Comparison of ENCODE assay signal across 19 cellular contexts in genomic region chr20:62472343-62473199, GRCh38. TPM values are rescaled to one million over a fixed set of nuclear protein-coding genes. Genes with fewer than 3 reads are reported as not detected.
DNase-seq lines count a peak whose midpoint lies in the region; ATAC-seq, FAIRE-seq and TF ChIP-seq lines count a peak whose summit lies in the region.
"Had no signal": no experiment of that assay in that cellular context is flagged by ENCODE, and none has a peak within 500 bp of the region (broad histone marks: within the 10 kb centered on the region; RNA-seq: fewer than 3 reads in every experiment).

No MANE protein-coding gene starts in this region.

- H3K27me3 Mint-ChIP-seq in mesothelial cell of epicardium (ENCODE audit: low read depth): peaks cover 24% of the 10 kb centered on the region
- peaks cover 12 to 41% (median 29%) of the 10 kb centered on the region in 5 donors for H3K27me3 Mint-ChIP-seq in naive thymus-derived CD4-positive, alpha-beta T cell

- H3K9me3 ChIP-seq in HEK293 (ENCODE audit: control insufficient read depth, insufficient read depth, low read depth, low read length) (no peaks in the 10 kb centered on the region), RWPE2 (ENCODE audit: severe bottlenecking) (no peaks in the 10 kb centered on the region), small intestine (ENCODE audit: control insufficient read depth, low read depth) (no peaks in the 10 kb centered on the region)
- no peaks in the 10 kb centered on the region for H3K9me3 ChIP-seq in naive thymus-derived CD4-positive, alpha-beta T cell (ENCODE audit: control insufficient read depth in 2 of 3, low read length in 3 of 3)

- intact Hi-C loops in naive thymus-derived CD4-positive, alpha-beta T cell (cut with micrococcal nuclease): no loop called here

- H3K4me3 Mint-ChIP-seq in mesothelial cell of epicardium: peak overlapping the region; percentile 53
- no peak overlapping the region for H3K4me3 Mint-ChIP-seq in naive thymus-derived CD4-positive, alpha-beta T cell
- H3K4me3 Mint-ChIP-seq: GM23338 had no signal

- peak overlapping the region; percentile 84 for H3K27ac Mint-ChIP-seq in mesothelial cell of epicardium
- no peak overlapping the region for H3K27ac Mint-ChIP-seq in naive thymus-derived CD4-positive, alpha-beta T cell
- H3K27ac Mint-ChIP-seq: GM23338 had no signal

- peaks cover 86% of the 10 kb centered on the region for H3K27me3 ChIP-seq in RWPE2 (ENCODE audit: insufficient read depth, poor library complexity, severe bottlenecking)
- peaks cover 0 to 26% of the 10 kb centered on the region in 2 donors for H3K27me3 ChIP-seq in small intestine (ENCODE audit: control insufficient read depth in 2 of 2, insufficient read depth in 2 of 2, low read length in 2 of 2)
- H3K27me3 ChIP-seq in naive thymus-derived CD4-positive, alpha-beta T cell (ENCODE audit: control insufficient read depth in 2 of 2, insufficient read depth in 2 of 2, low read length in 2 of 2): peaks cover 0 to 2% of the 10 kb centered on the region in 2 donors

- no peak overlapping the region for H3K27ac ChIP-seq in HEK293 (ENCODE audit: extremely low read depth, low read depth, low read length)
- H3K27ac ChIP-seq in RWPE2 (ENCODE audit: poor library complexity, severe bottlenecking): no peak overlapping the region
- peak overlapping the region; percentile 96 to 99 for H3K27ac ChIP-seq in small intestine (ENCODE audit: low read depth in 1 of 2, low read length in 1 of 2)
- no peak overlapping the region for H3K27ac ChIP-seq in naive thymus-derived CD4-positive, alpha-beta T cell (ENCODE audit: low read depth, low read length)
- H3K27ac ChIP-seq: C4-2B had no signal

- TF ChIP-seq CTCF in HEK293 (tag by site-specific recombination; IDR thresholded peaks at IDR 0.05) (no peak), RWPE2 (IDR thresholded peaks at IDR 0.05; ENCODE audit: poor library complexity, severe bottlenecking) (no peak), mesothelial cell of epicardium (IDR thresholded peaks at IDR 0.05; ENCODE audit: unreplicated experiment) (no peak)

- no peaks in the 10 kb centered on the region for H3K36me3 Mint-ChIP-seq in mesothelial cell of epicardium
- no peaks in the 10 kb centered on the region for H3K36me3 Mint-ChIP-seq in naive thymus-derived CD4-positive, alpha-beta T cell

- CTCF ChIA-PET in HEK293 (lab: Yijun Ruan, JAX): interaction anchor here (0.6 kb wide), 1 partner anchor 137 kb away, joined by 3 read pairs; no protein-coding TSS in a partner anchor
- CTCF ChIA-PET in naive thymus-derived CD4-positive, alpha-beta T cell (lab: Charles Lee): interaction anchor here (0.7 kb wide), 1 partner anchor 12 kb away, joined by 4 read pairs; no protein-coding TSS in a partner anchor

- H3K4me1 ChIP-seq in HEK293 (ENCODE audit: control insufficient read depth, insufficient read depth, low read length) (no peaks in the 10 kb centered on the region), RWPE2 (ENCODE audit: insufficient read depth, poor library complexity, severe bottlenecking) (no peaks in the 10 kb centered on the region), small intestine (ENCODE audit: control insufficient read depth in 2 of 2, insufficient read depth in 1 of 2, low read depth in 1 of 2, low read length in 1 of 2) (no peaks in the 10 kb centered on the region)
- H3K4me1 ChIP-seq in naive thymus-derived CD4-positive, alpha-beta T cell (ENCODE audit: control insufficient read depth in 2 of 2, insufficient read depth in 2 of 2, low read length in 2 of 2): no peaks in the 10 kb centered on the region

- POLR2A ChIA-PET in HEK293 (lab: Yijun Ruan, JAX): no interaction called here
- POLR2A ChIA-PET in naive thymus-derived CD4-positive, alpha-beta T cell (lab: Charles Lee): no interaction called here

- ATAC-seq in RWPE2 (ENCODE audit: low read depth) (no peak), GM18520 (IDR thresholded peaks at IDR 0.05; ENCODE audit: unreplicated experiment) (no peak)
- ATAC-seq in naive thymus-derived CD4-positive, alpha-beta T cell: no peak
- ATAC-seq: GM12878, GM23338, PC-3 had no signal

- H3K9me3 Mint-ChIP-seq in mesothelial cell of epicardium: no peaks in the 10 kb centered on the region
- H3K9me3 Mint-ChIP-seq in naive thymus-derived CD4-positive, alpha-beta T cell: no peaks in the 10 kb centered on the region

- no peak for FAIRE-seq in small intestine (lab: Jason Lieb, UNC)
- FAIRE-seq: GM12878 had no signal

- peaks cover 37% of the 10 kb centered on the region for H3K4me1 Mint-ChIP-seq in mesothelial cell of epicardium
- peaks cover 0 to 7% (median 4%) of the 10 kb centered on the region in 7 donors for H3K4me1 Mint-ChIP-seq in naive thymus-derived CD4-positive, alpha-beta T cell

- WGBS in small intestine, 3 donors: 12 to 61% (median 46%) methylated on average over 23 of the region's 23 CpGs

- H3K4me3 ChIP-seq in HEK293 (ENCODE audit: low read depth, low read length) (no peak overlapping the region), RWPE2 (ENCODE audit: severe bottlenecking) (no peak overlapping the region), small intestine (ENCODE audit: low read depth in 1 of 2, low read length in 2 of 2) (peak overlapping the region in 1 of 2 donors; percentile 91)
- H3K4me3 ChIP-seq in naive thymus-derived CD4-positive, alpha-beta T cell (ENCODE audit: low read length): no peak overlapping the region
- H3K4me3 ChIP-seq: GM12878, GM23338 had no signal

- DNase-seq in RWPE2 (ENCODE audit: low spot score): peak; percentile 80
- no peak for DNase-seq in mesothelial cell of epicardium (ENCODE audit: low spot score in 2 of 2, unreplicated experiment in 2 of 2)
- peak; percentile 92 for DNase-seq in small intestine
- no peak for DNase-seq in stimulated activated CD4-positive, alpha-beta T cell treated with anti-CD3 and anti-CD28 coated beads, Interleukin-4, amount 100 ng/mL, for 1 hour
- DNase-seq in naive thymus-derived CD4-positive, alpha-beta T cell: no peak
- DNase-seq: DMS 273 treated with DMSO at 0.1 percent for 48 hours, GDM1, KBM-7, NCI-H1436, NCI-H2029 treated with DMSO at 0.1 percent for 48 hours, NCI-H510A, NCI-H774, PC-3 had no signal

- H3K36me3 ChIP-seq in HEK293 (ENCODE audit: control insufficient read depth in 2 of 2, insufficient read depth in 1 of 2, low read length in 2 of 2) (no peaks in the 10 kb centered on the region), RWPE2 (ENCODE audit: low read depth) (no peaks in the 10 kb centered on the region), small intestine (ENCODE audit: control insufficient read depth in 2 of 2, insufficient read depth in 2 of 2, low read length in 2 of 2) (no peaks in the 10 kb centered on the region)
- H3K36me3 ChIP-seq in naive thymus-derived CD4-positive, alpha-beta T cell (ENCODE audit: control insufficient read depth in 2 of 3, insufficient read depth in 3 of 3, low read length in 3 of 3): no peaks in the 10 kb centered on the region

TF ChIP-seq in HEK293, 187 proteins besides CTCF, POLR2A, EP300 and RAD21:
- TF ChIP-seq GLI4 (tag by site-specific recombination; IDR thresholded peaks at IDR 0.05) (no peak), ZNF585B (tag by site-specific recombination; IDR thresholded peaks at IDR 0.05) (no peak), ZNF449 (tag by site-specific recombination; IDR thresholded peaks at IDR 0.05) (peak; percentile 21; the same call in 1 of the 2 replicates), ZNF777 (tag by site-specific recombination; IDR thresholded peaks at IDR 0.05; ENCODE audit: borderline replicate concordance) (no peak), ZEB2 (tag by site-specific recombination; IDR thresholded peaks at IDR 0.05) (no peak), ZNF138 (tag by site-specific recombination; IDR thresholded peaks at IDR 0.05; ENCODE audit: borderline replicate concordance) (no peak)

RNA-seq across cellular contexts. Expression of gene GATA5, which starts 3.2 kb away (rescaled TPM):
- 26.0 to 30.0 TPM (median 27.5 TPM) in 3 replicates for total RNA-seq in mesothelial cell of epicardium
- 10 to 100 TPM; 11.9 to 35.1 (median 34.2) TPM for polyA plus RNA-seq in small intestine
- total RNA-seq in naive thymus-derived CD4-positive, alpha-beta T cell: not detected
- not detected for polyA plus RNA-seq in naive thymus-derived CD4-positive, alpha-beta T cell
- total RNA-seq: A673, GM12878 had no signal
- polyA plus RNA-seq: GM12878 had no signal

RNA-seq across cellular contexts. Expression of gene RBBP8NL, which starts 45.2 kb away (rescaled TPM):
- 12.3 to 13.5 TPM (median 12.6 TPM) in 3 replicates for total RNA-seq in mesothelial cell of epicardium
- 10 to 100 TPM in 2 of 3 donors, 1 to 10 TPM in 1; 8.0 to 28.0 (median 14.9) TPM for polyA plus RNA-seq in small intestine
- total RNA-seq in naive thymus-derived CD4-positive, alpha-beta T cell: not detected
- not detected for polyA plus RNA-seq in naive thymus-derived CD4-positive, alpha-beta T cell
- total RNA-seq: A673, GM12878 had no signal
- polyA plus RNA-seq: GM12878 had no signal

Comparison
In these comparisons a context has a peak if more than half of its experiments do, and no peak if none do; other contexts are left out.
1. H3K27ac ChIP-seq: peak in small intestine (2 of 2); none in HEK293 (single experiment), RWPE2 (single experiment) and naive thymus-derived CD4-positive, alpha-beta T cell (single experiment).
2. DNase-seq: peak in RWPE2 (single experiment) and small intestine (single experiment); none in mesothelial cell of epicardium (0 of 2), stimulated activated CD4-positive, alpha-beta T cell treated with anti-CD3 and anti-CD28 coated beads, Interleukin-4, amount 100 ng/mL, for 1 hour (single experiment) and naive thymus-derived CD4-positive, alpha-beta T cell (0 of 9).
3. RNA of gene GATA5, which starts 3.2 kb away (total RNA-seq): 26.0 to 30.0 TPM in mesothelial cell of epicardium; not detected in naive thymus-derived CD4-positive, alpha-beta T cell; every median in the first group is over 10 times any median in the second.
4. RNA of gene RBBP8NL, which starts 45.2 kb away (total RNA-seq): 12.3 to 13.5 TPM in mesothelial cell of epicardium; not detected in naive thymus-derived CD4-positive, alpha-beta T cell; every median in the first group is over 10 times any median in the second.